24 cellular contexts compared by ENCODE assay signal in the genomic region with DNA sequence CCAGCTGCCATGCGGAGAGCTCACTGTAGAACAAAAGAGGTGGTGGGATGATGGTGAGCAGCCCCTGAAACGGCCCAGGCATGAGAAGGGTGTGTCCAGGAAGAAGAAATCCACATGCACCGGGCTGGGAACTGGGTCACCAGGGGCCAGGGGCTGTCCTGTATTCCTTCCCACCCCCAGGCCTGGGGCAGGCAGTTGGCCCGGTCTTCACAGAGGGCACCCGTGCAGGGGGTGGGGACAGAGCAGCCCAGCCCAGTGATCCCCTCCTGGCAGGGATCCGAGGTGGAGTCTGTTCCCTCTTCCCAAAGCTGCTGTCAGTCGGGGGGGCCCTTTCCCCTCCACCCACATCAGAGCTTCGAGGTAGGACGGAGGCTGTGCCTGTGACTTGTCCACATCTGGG. TPM values are rescaled to one million over a fixed set of nuclear protein-coding genes. Genes with fewer than 3 reads are reported as not detected.
"Had no signal": no experiment of that assay in that cellular context is flagged by ENCODE, and none has a peak within 500 bp of the region (broad histone marks: within the 10 kb centered on the region; RNA-seq: fewer than 3 reads in every experiment).

No MANE protein-coding gene starts in this region.

- H3K4me3 ChIP-seq: heart right ventricle, pancreas, prostate gland, right lobe of liver, tibial artery, upper lobe of right lung, vagina had no signal

- H3K27ac ChIP-seq: heart right ventricle, pancreas, prostate gland, right lobe of liver, tibial artery, upper lobe of right lung, vagina had no signal

- H3K36me3 ChIP-seq: heart right ventricle, pancreas, prostate gland, right lobe of liver, tibial artery, upper lobe of right lung, vagina had no signal

- DNase-seq: effector memory CD4-positive, alpha-beta T cell; heart right ventricle; hypothalamus; mammary epithelial cell; naive thymus-derived CD8-positive, alpha-beta T cell; nucleus accumbens; right lobe of liver; stimulated activated CD4-positive, alpha-beta T cell treated with anti-CD3 and anti-CD28 coated beads, Interleukin-4, amount 100 ng/mL, for 1 hour; stimulated activated CD8-positive, alpha-beta memory T cell treated with anti-CD3 and anti-CD28 coated beads, Interleukin-4, amount 100 ng/mL, for 48 hours; stimulated activated naive CD8-positive, alpha-beta T cell treated with anti-CD3 and anti-CD28 coated beads, Interleukin-15, Interleukin-2, amounts not matched to agents 100 U/mL and 50 U/mL, for 24 hours; tibial artery; upper lobe of right lung had no signal

- H3K4me1 ChIP-seq: heart right ventricle, prostate gland, right lobe of liver, tibial artery had no signal

- H3K9me3 ChIP-seq: heart right ventricle, pancreas, prostate gland, right lobe of liver, tibial artery, upper lobe of right lung, vagina had no signal

- H3K27me3 ChIP-seq: pancreas, right lobe of liver, vagina had no signal

RNA-seq across cellular contexts. Expression of a gene that starts 9.2 kb away (rescaled TPM):
- total RNA-seq: fibroblast of lung; frontal cortex; glomerular endothelial cell; heart right ventricle; left lobe of liver; mammary epithelial cell; mesenteric fat pad; mononuclear cell; naive thymus-derived CD8-positive, alpha-beta T cell; pancreas; renal cortical epithelial cell; right lobe of liver; temporal lobe; upper lobe of right lung had no signal

RNA-seq across cellular contexts. Expression of a gene that starts 37.0 kb away (rescaled TPM):
- total RNA-seq: esophagus mucosa; fibroblast of lung; heart right ventricle; mesenteric fat pad; mononuclear cell; naive thymus-derived CD8-positive, alpha-beta T cell; upper lobe of right lung; vagina had no signal

RNA-seq across cellular contexts. Expression of a gene that starts 45.5 kb away (rescaled TPM):
- total RNA-seq: fibroblast of lung; frontal cortex; glomerular endothelial cell; left lobe of liver; mesenteric fat pad; mononuclear cell; naive thymus-derived CD8-positive, alpha-beta T cell; renal cortical epithelial cell; temporal lobe; upper lobe of right lung; vagina had no signal
